9 cellular contexts compared by ENCODE assay signal in genomic region chr2:17540813-17541513, GRCh38. TPM values are rescaled to one million over a fixed set of nuclear protein-coding genes. Genes with fewer than 3 reads are reported as not detected.
DNase-seq lines count a peak whose midpoint lies in the region; TF ChIP-seq lines count a peak whose summit lies in the region.
"Had no signal": no experiment of that assay in that cellular context is flagged by ENCODE, and none has a peak within 500 bp of the region (broad histone marks: within the 10 kb centered on the region; RNA-seq: fewer than 3 reads in every experiment).

No MANE protein-coding gene starts in this region.

- intact Hi-C loops in PC-9 (cut with micrococcal nuclease; ENCODE audit: unreplicated experiment) = loop anchor here (2.0 kb wide), 1 partner anchor 106 kb away; no protein-coding TSS in a partner anchor

- peak; percentile 28 for DNase-seq in Caki2 (ENCODE audit: low read depth)
- no peak for DNase-seq in PC-9
- DNase-seq in osteocyte (ENCODE audit: extremely low spot score, unreplicated experiment) = no peak
- no peak for DNase-seq in HK-2 (ENCODE audit: unreplicated experiment)
- DNase-seq in NCI-H446 (lab: John Stamatoyannopoulos, UW) = no peak
- no peak for DNase-seq in NCI-H1105 (lab: John Stamatoyannopoulos, UW)
- DNase-seq in CD8-positive, alpha-beta memory T cell = no peak
- DNase-seq: OCI-M1 had no signal

- peaks cover 9% of the 10 kb centered on the region; the same call in 1 of the 2 replicates for H3F3A ChIP-seq in PC-9 (ENCODE audit: insufficient read depth, low read depth)

- no peaks in the 10 kb centered on the region for H3K36me3 Mint-ChIP-seq in osteocyte (ENCODE audit: unreplicated experiment)
- peaks cover 0 to 7% (median 0%) of the 10 kb centered on the region in 3 donors for H3K36me3 Mint-ChIP-seq in CD8-positive, alpha-beta memory T cell

- H3K4me3 ChIP-seq in PC-9 = peak overlapping the region; percentile 63
- H3K4me3 ChIP-seq in esophagus (ENCODE audit: low read depth in 1 of 2, low read length in 2 of 2) = peak overlapping the region; percentile 63 to 64
- H3K4me3 ChIP-seq in CD8-positive, alpha-beta memory T cell (ENCODE audit: low read length) = no peak overlapping the region

- POLR2A ChIA-PET in PC-9 (lab: Charles Lee; ENCODE audit: unreplicated experiment) = no interaction called here
- POLR2A ChIA-PET in CD8-positive, alpha-beta memory T cell (lab: Charles Lee) = no interaction called here

- no peaks in the 10 kb centered on the region for H3K79me2 ChIP-seq in PC-9 (ENCODE audit: low read depth)

- H3K9me3 ChIP-seq in PC-9 (ENCODE audit: insufficient read depth, low read depth) (no peaks in the 10 kb centered on the region), esophagus (ENCODE audit: control insufficient read depth in 2 of 2, insufficient read depth in 1 of 2, low read depth in 1 of 2, low read length in 1 of 2) (no peaks in the 10 kb centered on the region)
- no peaks in the 10 kb centered on the region for H3K9me3 ChIP-seq in CD8-positive, alpha-beta memory T cell (ENCODE audit: low read length)

- 3 to 4% methylated on average over 21 of the region's 21 CpGs for WGBS in esophagus, 2 donors

- no peaks in the 10 kb centered on the region for H3K9me2 ChIP-seq in PC-9 (ENCODE audit: insufficient read depth)

- H3K4me2 ChIP-seq in PC-9 = peak overlapping the region; percentile 94

- H3K4me1 ChIP-seq in PC-9 (replicated peaks; ENCODE audit: insufficient read depth) (peaks cover 19% of the 10 kb centered on the region; the same call in 1 of the 2 replicates), esophagus (ENCODE audit: control insufficient read depth in 2 of 2, insufficient read depth in 2 of 2, low read length in 1 of 2) (peaks cover 0 to 3% of the 10 kb centered on the region in 2 donors)
- H3K4me1 ChIP-seq in CD8-positive, alpha-beta memory T cell (ENCODE audit: insufficient read depth, low read length) = no peaks in the 10 kb centered on the region

- H3K27ac ChIP-seq in PC-9 = no peak overlapping the region
- H3K27ac ChIP-seq in esophagus (ENCODE audit: low read depth in 2 of 2, low read length in 1 of 2) = peak overlapping the region; percentile 89 to 95
- no peak overlapping the region for H3K27ac ChIP-seq in CD8-positive, alpha-beta memory T cell (ENCODE audit: low read depth, low read length)

- H3K9me3 Mint-ChIP-seq in osteocyte (ENCODE audit: unreplicated experiment) = no peaks in the 10 kb centered on the region
- peaks cover 0 to 19% (median 4%) of the 10 kb centered on the region in 5 donors for H3K9me3 Mint-ChIP-seq in CD8-positive, alpha-beta memory T cell

- CTCF ChIA-PET in PC-9 (lab: Charles Lee) = interaction anchor here (1.0 kb wide), 1 partner anchor 16 kb away, joined by 3 read pairs; no protein-coding TSS in a partner anchor
- CTCF ChIA-PET in CD8-positive, alpha-beta memory T cell (lab: Charles Lee) = no interaction called here

- peak overlapping the region; percentile 79 for H3K4me3 Mint-ChIP-seq in osteocyte (ENCODE audit: unreplicated experiment)
- no peak overlapping the region for H3K4me3 Mint-ChIP-seq in CD8-positive, alpha-beta memory T cell

- no TSS peak for BruUV-seq in PC-9 (replicated peaks; lab: Mats Ljungman, UMichigan)

- peaks cover 34% of the 10 kb centered on the region for H3K4me1 Mint-ChIP-seq in osteocyte (ENCODE audit: unreplicated experiment)
- H3K4me1 Mint-ChIP-seq in CD8-positive, alpha-beta memory T cell = peaks cover 0 to 5% (median 5%) of the 10 kb centered on the region in 3 donors

- no peaks in the 10 kb centered on the region for H4K20me1 ChIP-seq in PC-9 (ENCODE audit: insufficient read depth)

- in situ Hi-C loops in Caki2 (cut with HindIII; ENCODE audit: low pct_unique_long_range_greater_than_20kb, low sequenced_read_pairs) = no loop called here

- H3K36me3 ChIP-seq in PC-9 (ENCODE audit: low read depth) (no peaks in the 10 kb centered on the region), esophagus (ENCODE audit: control insufficient read depth in 2 of 2, insufficient read depth in 2 of 2, low read length in 1 of 2) (no peaks in the 10 kb centered on the region)
- H3K36me3 ChIP-seq in CD8-positive, alpha-beta memory T cell (ENCODE audit: insufficient read depth, low read length) = no peaks in the 10 kb centered on the region

- H3K27me3 Mint-ChIP-seq in osteocyte (ENCODE audit: unreplicated experiment) = peaks cover 77% of the 10 kb centered on the region
- peaks cover 36 to 61% of the 10 kb centered on the region in 2 donors for H3K27me3 Mint-ChIP-seq in CD8-positive, alpha-beta memory T cell

- H2AFZ ChIP-seq in PC-9 = peak overlapping the region; percentile 91

- H3K27ac Mint-ChIP-seq in osteocyte (ENCODE audit: unreplicated experiment) = no peak overlapping the region
- no peak overlapping the region for H3K27ac Mint-ChIP-seq in CD8-positive, alpha-beta memory T cell

- no peak for TF ChIP-seq CTCF in PC-9 (conservative IDR thresholded peaks at IDR 0.05)
- TF ChIP-seq CTCF in osteocyte (IDR thresholded peaks at IDR 0.05) = no peak

- no peaks in the 10 kb centered on the region for H3K27me3 ChIP-seq in PC-9 (ENCODE audit: insufficient read depth, low read depth)
- H3K27me3 ChIP-seq in esophagus (ENCODE audit: control insufficient read depth in 1 of 2, insufficient read depth in 2 of 2, low read length in 2 of 2) = no peaks in the 10 kb centered on the region
- H3K27me3 ChIP-seq in CD8-positive, alpha-beta memory T cell (ENCODE audit: insufficient read depth, low read length, poor library complexity, severe bottlenecking) = peaks cover 13% of the 10 kb centered on the region

RNA-seq across cellular contexts. Expression of gene VSNL1, which starts 0.5 kb away (rescaled TPM):
- 52.5 and 68.6 TPM in 2 replicates for total RNA-seq in Caki2 (2014; rRNA removed; shearing (Covaris generic); ENCODE audit: low replicate concordance)
- total RNA-seq in PC-9 (2021) = not detected in 2 replicates
- polyA plus RNA-seq in esophagus = 10 to 100 TPM; 35.7 to 47.2 TPM
- not detected in 2 replicates for total RNA-seq in osteocyte
- not detected for total RNA-seq in CD8-positive, alpha-beta memory T cell
- polyA plus RNA-seq in CD8-positive, alpha-beta memory T cell = not detected

RNA-seq across cellular contexts. Expression of gene RAD51AP2, which starts 22.7 kb away (rescaled TPM):
- not detected in 2 replicates for total RNA-seq in Caki2 (2014; rRNA removed; shearing (Covaris generic); ENCODE audit: low replicate concordance)
- total RNA-seq in PC-9 (2021) (not detected in 2 replicates), osteocyte (not detected in 2 replicates)
- polyA plus RNA-seq in esophagus = under 1 TPM; 0.05 to 0.28 TPM
- total RNA-seq in CD8-positive, alpha-beta memory T cell = not detected
- polyA plus RNA-seq in CD8-positive, alpha-beta memory T cell = not detected

Comparison
In these comparisons a context has a peak if more than half of its experiments do, and no peak if none do; other contexts are left out.
1. H3K27ac ChIP-seq: peak in esophagus (2 of 2); none in PC-9 (single experiment) and CD8-positive, alpha-beta memory T cell (single experiment).
2. RNA of gene VSNL1, which starts 0.5 kb away (total RNA-seq): 52.5 to 68.6 TPM in Caki2; not detected in PC-9, not detected in osteocyte and not detected in CD8-positive, alpha-beta memory T cell; every median in the first group is over 10 times any median in the second.